In genomic region chr5:112737088-112737471, GRCh38 we compare ENCODE assay signal across 8 cellular contexts. TPM values are rescaled to one million over a fixed set of nuclear protein-coding genes. Genes with fewer than 3 reads are reported as not detected.
DNase-seq lines count a peak whose midpoint lies in the region; ATAC-seq and TF ChIP-seq lines count a peak whose summit lies in the region.

No MANE protein-coding gene starts in this region.

- H3K36me3 ChIP-seq in Karpas-422 (ENCODE audit: insufficient read depth, low read length) = no peaks in the 10 kb centered on the region
- H3K36me3 ChIP-seq in muscle layer of colon (ENCODE audit: insufficient read depth, low read length) = no peaks in the 10 kb centered on the region

- no peak overlapping the region for H2AFZ ChIP-seq in Karpas-422 (ENCODE audit: low read length)

- H3K79me2 ChIP-seq in Karpas-422 (ENCODE audit: low read length) = peaks cover 98% of the 10 kb centered on the region

- ATAC-seq in GM18858 (IDR thresholded peaks at IDR 0.05; ENCODE audit: unreplicated experiment) (peak; percentile 5), HG02970 (IDR thresholded peaks at IDR 0.05; ENCODE audit: low FRiP score, unreplicated experiment) (no peak)

- TF ChIP-seq CTCF in cardiac fibroblast (IDR thresholded peaks at IDR 0.05; ENCODE audit: low read depth, low read length) = no peak

- H3K9ac ChIP-seq in Karpas-422 (ENCODE audit: low read length) (peak overlapping the region; percentile 68), muscle layer of colon (ENCODE audit: low read length) (no peak overlapping the region)

- peaks cover 5% of the 10 kb centered on the region for H4K20me1 ChIP-seq in Karpas-422 (ENCODE audit: insufficient read depth, low read depth, low read length)

- H3K4me3 ChIP-seq in Karpas-422 (ENCODE audit: low read length) (peak overlapping the region; percentile 69), cardiac fibroblast (replicated peaks in 1 of 2; ENCODE audit: low read depth in 2 of 2, low read length in 2 of 2) (peak overlapping the region; percentile 65 to 91), muscle layer of colon (ENCODE audit: low read depth in 1 of 2, low read length in 2 of 2) (peak overlapping the region; percentile 70 to 87)

- no peaks in the 10 kb centered on the region for H3K27me3 ChIP-seq in Karpas-422 (ENCODE audit: low read length)
- H3K27me3 ChIP-seq in muscle layer of colon (ENCODE audit: control insufficient read depth in 1 of 2, insufficient read depth in 2 of 2, low read length in 2 of 2) = no peaks in the 10 kb centered on the region

- H3K4me1 ChIP-seq in Karpas-422 (ENCODE audit: low read length) (peaks cover 93% of the 10 kb centered on the region), muscle layer of colon (ENCODE audit: insufficient read depth, low read length) (peaks cover 11% of the 10 kb centered on the region)

- DNase-seq in Karpas-422 (peak; percentile 64), cardiac fibroblast (ENCODE audit: low read depth in 2 of 2) (peak in 1 of 2 donors; percentile 11), NCI-H748 treated with DMSO at 0.1 percent for 48 hours (lab: John Stamatoyannopoulos, UW) (no peak), cerebellum (ENCODE audit: low spot score) (no peak), NCI-H2171 (lab: John Stamatoyannopoulos, UW) (no peak)

- H3K27ac ChIP-seq in Karpas-422 (ENCODE audit: low read length) = peak overlapping the region; percentile 78
- peak overlapping the region; percentile 77 for H3K27ac ChIP-seq in muscle layer of colon (ENCODE audit: low read depth, low read length)

- peak overlapping the region; percentile 79 for H3K4me2 ChIP-seq in Karpas-422 (ENCODE audit: low read depth, low read length, poor library complexity, severe bottlenecking)

- no peaks in the 10 kb centered on the region for H3K9me3 ChIP-seq in Karpas-422 (ENCODE audit: low read length)
- H3K9me3 ChIP-seq in muscle layer of colon (ENCODE audit: low read length) = no peaks in the 10 kb centered on the region

- no peaks in the 10 kb centered on the region for H3K9me2 ChIP-seq in Karpas-422 (replicated peaks; ENCODE audit: insufficient read depth, low read length)

RNA-seq across cellular contexts. Expression of gene APC, which starts 0.6 kb away (rescaled TPM):
- total RNA-seq in Karpas-422 (2014; rRNA removed; shearing (Covaris generic); ENCODE audit: low replicate concordance) = 76.8 and 103 TPM in 2 replicates
- total RNA-seq in cerebellum = 293 TPM
